In the genomic region with DNA sequence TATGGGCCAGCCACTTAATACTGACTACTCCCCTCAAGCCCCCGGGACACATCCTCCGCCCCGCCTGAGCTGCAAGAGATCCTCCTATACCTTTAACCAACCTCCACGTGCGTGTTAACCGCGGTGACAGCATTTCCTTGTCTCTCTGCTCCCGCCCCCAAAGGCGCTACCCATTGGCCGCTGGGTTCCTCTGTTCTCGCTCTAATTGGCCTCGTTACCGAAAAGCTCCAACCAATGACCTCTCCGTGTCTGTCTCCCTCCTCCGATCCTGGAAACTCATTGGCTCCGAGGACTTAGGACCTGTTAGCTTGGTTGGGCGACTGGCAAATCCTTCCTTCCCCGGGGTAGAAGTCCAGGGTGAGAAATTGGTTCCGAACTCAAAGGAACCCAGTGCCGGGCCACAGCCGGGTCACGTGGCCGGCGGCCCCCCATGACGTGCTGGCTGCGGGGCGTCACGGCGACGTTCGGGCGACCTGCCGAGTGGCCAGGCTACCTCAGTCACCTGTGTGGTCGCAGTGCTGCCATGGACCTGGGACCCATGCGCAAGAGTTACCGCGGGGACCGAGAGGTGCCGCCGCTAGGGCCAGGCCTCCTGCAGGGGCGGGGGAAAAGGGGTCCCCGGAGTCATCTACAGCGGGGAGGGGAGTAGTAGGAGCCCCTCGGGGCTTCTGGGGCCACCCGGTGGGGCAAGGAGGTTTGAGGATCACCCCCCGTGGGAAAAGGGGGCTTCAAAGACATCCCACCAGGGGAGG, we compare ENCODE assay signal across 8 cellular contexts. TPM values are rescaled to one million over a fixed set of nuclear protein-coding genes. Genes with fewer than 3 reads are reported as not detected.
DNase-seq lines count a peak whose midpoint lies in the region; ATAC-seq, FAIRE-seq and TF ChIP-seq lines count a peak whose summit lies in the region.

A gene (plus strand): TSS at position 326 of the 752 bp plus-strand sequence. CDS start 105 bp downstream, at position 431.

- in situ Hi-C loops in HepG2 (cut with HindIII; ENCODE audit: extremely low pct_ligation_motif_present, low pct_unique_long_range_greater_than_20kb) = no loop called here

- H3K9ac ChIP-seq in HepG2 (ENCODE audit: insufficient read depth, low read depth, low read length) = peak within 1 kb of the TSS; percentile 90

- H3K9me3 ChIP-seq in HepG2 (ENCODE audit: low read length) = no peaks in the 10 kb centered on the region

- TF ChIP-seq EP300 in HepG2 (IDR thresholded peaks at IDR 0.05; ENCODE audit: low read depth in 2 of 2, low read length in 2 of 2) = no peak; a peak in 1 of 4 replicates
- TF ChIP-seq EP300 in HepG2 (CRISPR knock-in tag; IDR thresholded peaks at IDR 0.05; ENCODE audit: borderline replicate concordance) = no peak

- H3K4me1 ChIP-seq in HepG2 (ENCODE audit: insufficient read depth, low read length) = peaks cover 75% of the 10 kb centered on the region

- POLR2A ChIA-PET in HepG2 (lab: Yijun Ruan, JAX) = interaction anchor here (0.7 to 3.0 kb wide), 36 partner anchors 9 to 951 kb away, joined by 3 to 67 read pairs (median 5); a partner anchor contains a TSS

- TF ChIP-seq POLR2A in HepG2 (IDR thresholded peaks at IDR 0.05; ENCODE audit: insufficient read depth in 1 of 2, low read depth in 2 of 2, low read length in 2 of 2) = peak; percentile 73 to 81; a peak in 3 of 4 replicates

- DNase-seq in NCI-H748 treated with DMSO at 0.1 percent for 48 hours (lab: John Stamatoyannopoulos, UW) (peak; percentile 96), dermis microvascular lymphatic vessel endothelial cell (ENCODE audit: low read depth in 2 of 2) (peak; percentile 97 to 99), HepG2 (ENCODE audit: low spot score) (peak; percentile 100)
- DNase-seq in activated CD4-positive, alpha-beta T cell treated with anti-CD3 and anti-CD28 coated beads, Interleukin-2, amount 50 U/mL, for 4 hours = peak; percentile 92 to 94
- peak; percentile 92 for DNase-seq in stimulated activated CD4-positive, alpha-beta T cell treated with anti-CD3 and anti-CD28 coated beads, Interleukin-4, amount 100 ng/mL, for 1 hour

- H3K27ac ChIP-seq in C4-2B (peak within 1 kb of the TSS; percentile 88), HepG2 (ENCODE audit: extremely low read length, insufficient read depth, low read length) (peak within 1 kb of the TSS; percentile 95)

- ATAC-seq in GM19372 (IDR thresholded peaks at IDR 0.05; ENCODE audit: low read depth, unreplicated experiment) (peak; percentile 95), HG03558 (IDR thresholded peaks at IDR 0.05; ENCODE audit: extremely low read depth, unreplicated experiment) (peak; percentile 78), HepG2 (peak; percentile 96)

- peaks cover 20% of the 10 kb centered on the region for H3K79me2 ChIP-seq in HepG2 (ENCODE audit: insufficient read depth, low read length)

- no peaks in the 10 kb centered on the region for H4K20me1 ChIP-seq in HepG2 (ENCODE audit: insufficient read depth, low read length)

- intact Hi-C loops in HepG2 (cut with micrococcal nuclease; ENCODE audit: unreplicated experiment) = no loop called here

- peak; percentile 97 for FAIRE-seq in HepG2 (lab: Jason Lieb, UNC)

- no TSS peak for BruUV-seq in HepG2 (replicated peaks; lab: Mats Ljungman, UMichigan)

- peak within 1 kb of the TSS; percentile 97 for H3K4me2 ChIP-seq in HepG2 (ENCODE audit: low read depth, low read length)

- WGBS in HepG2 (ENCODE audit: low lambda C conversion rate) = 1% methylated on average over 46 of the region's 46 CpGs

- H3K27me3 ChIP-seq in HepG2 (ENCODE audit: control insufficient read depth in 1 of 2, insufficient read depth in 2 of 2, low read length in 2 of 2) = no peaks in the 10 kb centered on the region

- H3K4me3 ChIP-seq in HepG2 (replicated peaks in 1 of 3; ENCODE audit: insufficient read depth in 1 of 3, low read depth in 2 of 3, low read length in 3 of 3) = peak within 1 kb of the TSS; percentile 75 to 87 (median 76)

- peaks cover 4 to 31% of the 10 kb centered on the region in 2 experiments for H3K36me3 ChIP-seq in HepG2 (replicated peaks in 1 of 2; ENCODE audit: control insufficient read depth in 1 of 2, insufficient read depth in 2 of 2, low read length in 2 of 2)

- H2AFZ ChIP-seq in HepG2 (ENCODE audit: low read length) = no peak within 1 kb of the TSS

- TF ChIP-seq CTCF in C4-2B (conservative IDR thresholded peaks at IDR 0.05) = no peak
- TF ChIP-seq CTCF in HepG2 (CRISPR knock-in tag; IDR thresholded peaks at IDR 0.05) = peak; percentile 35; the same call in 1 of the 2 replicates

- TF ChIP-seq RAD21 in HepG2 (CRISPR knock-in tag; IDR thresholded peaks at IDR 0.05) = peak; percentile 69

- CTCF ChIA-PET in HepG2 (lab: Yijun Ruan, JAX; ENCODE audit: low intra/inter-chr PET ratio, low total read pairs) = interaction anchor here (1.2 kb wide), 1 partner anchor 29 kb away, joined by 5 read pairs; no protein-coding TSS in a partner anchor

TF ChIP-seq in HepG2, 621 proteins besides CTCF, POLR2A, EP300 and RAD21 (continues in another document):
- TF ChIP-seq ZNF891 (CRISPR knock-in tag; IDR thresholded peaks at IDR 0.05) (peak; percentile 100), ZNF101 (CRISPR knock-in tag; IDR thresholded peaks at IDR 0.05; ENCODE audit: borderline replicate concordance, low read depth) (no peak), ZMYM3 (CRISPR knock-in tag; IDR thresholded peaks at IDR 0.05) (peak; percentile 60), ZNF761 (CRISPR knock-in tag; conservative IDR thresholded peaks at IDR 0.05) (no peak), KLF16 (CRISPR knock-in tag; IDR thresholded peaks at IDR 0.05) (peak in 1 of 2 experiments; percentile 88; a peak in 1 of 4 replicates), HMG20B (CRISPR knock-in tag; conservative IDR thresholded peaks at IDR 0.05) (no peak; the same call in 1 of the 2 replicates), PCBP2 (optimal IDR thresholded peaks at IDR 0.05; ENCODE audit: low read depth, low read length, poor library complexity, severe bottlenecking) (no peak), ZNF160 (CRISPR knock-in tag; IDR thresholded peaks at IDR 0.05) (peak; percentile 89), KAT7 (CRISPR knock-in tag; IDR thresholded peaks at IDR 0.05; ENCODE audit: borderline replicate concordance) (peak; percentile 91; the same call in 1 of the 2 replicates)
- TF ChIP-seq, protein P1, sequence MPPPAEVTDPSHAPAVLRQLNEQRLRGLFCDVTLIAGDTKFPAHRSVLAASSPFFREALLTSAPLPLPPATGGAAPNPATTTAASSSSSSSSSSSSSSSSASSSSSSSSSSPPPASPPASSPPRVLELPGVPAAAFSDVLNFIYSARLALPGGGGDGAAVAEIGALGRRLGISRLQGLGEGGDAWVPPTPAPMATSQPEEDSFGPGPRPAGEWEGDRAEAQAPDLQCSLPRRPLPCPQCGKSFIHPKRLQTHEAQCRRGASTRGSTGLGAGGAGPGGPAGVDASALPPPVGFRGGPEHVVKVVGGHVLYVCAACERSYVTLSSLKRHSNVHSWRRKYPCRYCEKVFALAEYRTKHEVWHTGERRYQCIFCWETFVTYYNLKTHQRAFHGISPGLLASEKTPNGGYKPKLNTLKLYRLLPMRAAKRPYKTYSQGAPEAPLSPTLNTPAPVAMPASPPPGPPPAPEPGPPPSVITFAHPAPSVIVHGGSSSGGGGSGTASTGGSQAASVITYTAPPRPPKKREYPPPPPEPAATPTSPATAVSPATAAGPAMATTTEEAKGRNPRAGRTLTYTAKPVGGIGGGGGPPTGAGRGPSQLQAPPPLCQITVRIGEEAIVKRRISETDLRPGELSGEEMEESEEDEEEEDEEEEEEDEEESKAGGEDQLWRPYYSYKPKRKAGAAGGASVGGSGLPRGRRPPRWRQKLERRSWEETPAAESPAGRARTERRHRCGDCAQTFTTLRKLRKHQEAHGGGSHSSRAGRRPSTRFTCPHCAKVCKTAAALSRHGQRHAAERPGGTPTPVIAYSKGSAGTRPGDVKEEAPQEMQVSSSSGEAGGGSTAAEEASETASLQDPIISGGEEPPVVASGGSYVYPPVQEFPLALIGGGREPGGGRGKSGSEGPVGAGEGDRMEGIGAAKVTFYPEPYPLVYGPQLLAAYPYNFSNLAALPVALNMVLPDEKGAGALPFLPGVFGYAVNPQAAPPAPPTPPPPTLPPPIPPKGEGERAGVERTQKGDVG (CRISPR knock-in tag; IDR thresholded peaks at IDR 0.05; ENCODE audit: borderline replicate concordance) = peak; percentile 21; the same call in 1 of the 2 replicates
- TF ChIP-seq, protein P2, sequence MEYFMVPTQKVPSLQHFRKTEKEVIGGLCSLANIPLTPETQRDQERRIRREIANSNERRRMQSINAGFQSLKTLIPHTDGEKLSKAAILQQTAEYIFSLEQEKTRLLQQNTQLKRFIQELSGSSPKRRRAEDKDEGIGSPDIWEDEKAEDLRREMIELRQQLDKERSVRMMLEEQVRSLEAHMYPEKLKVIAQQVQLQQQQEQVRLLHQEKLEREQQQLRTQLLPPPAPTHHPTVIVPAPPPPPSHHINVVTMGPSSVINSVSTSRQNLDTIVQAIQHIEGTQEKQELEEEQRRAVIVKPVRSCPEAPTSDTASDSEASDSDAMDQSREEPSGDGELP (IDR thresholded peaks at IDR 0.05; ENCODE audit: borderline replicate concordance, low read depth) = peak; percentile 54; the same call in 1 of the 2 replicates

RNA-seq across cellular contexts. Expression of the gene that starts here (rescaled TPM):
- total RNA-seq in dermis microvascular lymphatic vessel endothelial cell (18.9 and 27.1 TPM in 2 replicates), HepG2 (2016; rRNA removed; fragmentation: Illumina TruSeq; extraction: Trizol) (63.3 and 110 TPM in 2 replicates)
- total RNA-seq in HepG2 (2016; cell fraction: cytosol; rRNA removed; fragmentation: Illumina TruSeq; extraction: Trizol; ENCODE audit: low read depth) = 8.6 and 9.4 TPM in 2 replicates
- 66.0 and 103 TPM in 2 replicates for total RNA-seq in HepG2 (2016; cell fraction: insoluble cytoplasmic fraction; rRNA removed; fragmentation: Illumina TruSeq; extraction: Trizol)
- 30.0 and 31.1 TPM in 2 replicates for total RNA-seq in HepG2 (2016; cell fraction: membrane; rRNA removed; fragmentation: Illumina TruSeq; extraction: Trizol)
- 31.0 and 31.3 TPM in 2 replicates for total RNA-seq in HepG2 (2016; cell fraction: nucleus; rRNA removed; fragmentation: Illumina TruSeq; extraction: Trizol)
- 47.9 and 48.1 TPM in 2 replicates for polyA plus RNA-seq in HepG2 (2011; rRNA removed)
- 42.3 and 49.3 TPM in 2 replicates for polyA plus RNA-seq in HepG2 (2011; cell fraction: cytosol; rRNA removed)
- 24.7 and 35.1 TPM in 2 replicates for polyA plus RNA-seq in HepG2 (2011; cell fraction: nucleus; rRNA removed)
- polyA plus RNA-seq in HepG2 (2012) = 19.7 and 25.0 TPM in 2 replicates
- polyA plus RNA-seq in HepG2 (2016; cell fraction: cytosol; fragmentation: Illumina TruSeq; extraction: Trizol; ENCODE audit: low read depth) = 4.4 and 5.2 TPM in 2 replicates
- polyA plus RNA-seq in HepG2 (2016; cell fraction: insoluble cytoplasmic fraction; fragmentation: Illumina TruSeq; extraction: Trizol; ENCODE audit: low read depth) = 60.3 and 63.0 TPM in 2 replicates
- polyA plus RNA-seq in HepG2 (2016; cell fraction: membrane; fragmentation: Illumina TruSeq; extraction: Trizol; ENCODE audit: low read depth) = 18.9 and 19.7 TPM in 2 replicates
- 38.2 and 38.8 TPM in 2 replicates for polyA plus RNA-seq in HepG2 (2016; cell fraction: nucleus; fragmentation: Illumina TruSeq; extraction: Trizol; ENCODE audit: insufficient read depth, low read depth)
- polyA minus RNA-seq in HepG2 (2011; rRNA and poly(A)+ RNA removed; ENCODE audit: low replicate concordance) = 64.3 and 90.4 TPM in 2 replicates
- polyA minus RNA-seq in HepG2 (2011; cell fraction: cytosol; rRNA and poly(A)+ RNA removed) = 33.1 and 41.3 TPM in 2 replicates
- 24.2 and 35.4 TPM in 2 replicates for polyA minus RNA-seq in HepG2 (2011; cell fraction: nucleus; rRNA and poly(A)+ RNA removed)

Comparison
In these comparisons a context has a peak if more than half of its experiments do, and no peak if none do; other contexts are left out.
1. Peak in every context shown above with its lines: DNase-seq, ATAC-seq, H3K4me3 ChIP-seq and H3K27ac ChIP-seq.